Comparison of ENCODE assay signal across 11 cellular contexts in the genomic region with DNA sequence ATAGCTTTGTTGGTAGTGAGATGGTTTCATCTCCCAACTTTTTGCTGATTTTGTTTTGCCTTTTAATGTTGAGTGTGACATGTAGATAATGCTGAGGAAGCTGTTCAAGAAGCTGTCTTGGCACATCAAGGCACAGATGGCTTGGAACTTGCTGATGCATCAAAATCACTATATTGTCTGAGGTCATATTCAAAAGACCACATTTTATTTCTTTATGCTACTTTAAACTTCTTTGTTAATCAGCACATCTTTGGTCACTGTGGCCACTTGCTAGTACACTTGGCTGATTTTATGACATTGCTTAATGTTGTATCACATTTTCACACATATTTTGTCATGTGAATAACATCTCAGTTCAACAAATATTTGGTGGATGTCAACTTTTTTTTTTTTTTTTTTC.
"Had no signal": no experiment of that assay in that cellular context is flagged by ENCODE, and none has a peak within 500 bp of the region (broad histone marks: within the 10 kb centered on the region; RNA-seq: fewer than 3 reads in every experiment).

No MANE protein-coding gene starts in this region.

- H3K9me3 ChIP-seq: upper lobe of right lung had no signal

- H3K4me3 ChIP-seq: upper lobe of right lung had no signal

- H3K36me3 ChIP-seq: upper lobe of right lung had no signal

- DNase-seq: activated CD4-positive, alpha-beta T cell treated with anti-CD3 and anti-CD28 coated beads, Interleukin-2, amount 50 U/mL, for 4 hours; activated effector memory CD4-positive, alpha-beta T cell treated with anti-CD3 and anti-CD28 coated beads, Interleukin-2, amount 50 U/mL, for 16 hours; activated T-cell treated with anti-CD3 and anti-CD28 coated beads, Interleukin-2, amount 50 U/mL, for 24 hours; brain microvascular endothelial cell; dermis blood vessel endothelial cell; erythroblast; occipital lobe; stimulated activated CD4-positive, alpha-beta T cell treated with anti-CD3 and anti-CD28 coated beads, Interleukin-4, amount 100 ng/mL, for 1 hour; upper lobe of right lung had no signal

- H3K27ac ChIP-seq: brain microvascular endothelial cell, upper lobe of right lung had no signal

- H3K27me3 ChIP-seq: brain microvascular endothelial cell, upper lobe of right lung had no signal

- ATAC-seq: activated naive CD4-positive, alpha-beta T cell treated with anti-CD3 and anti-CD28 coated beads, Interleukin-2, amount 50 U/mL, for 72 hours; natural killer cell treated with Interleukin-12 subunit alpha and Interleukin-12 subunit beta and Interleukin-15 and Interleukin-18, amount 100 ng/mL, for 72 hours; upper lobe of right lung had no signal
